18 cellular contexts compared by ENCODE assay signal in the genomic region with DNA sequence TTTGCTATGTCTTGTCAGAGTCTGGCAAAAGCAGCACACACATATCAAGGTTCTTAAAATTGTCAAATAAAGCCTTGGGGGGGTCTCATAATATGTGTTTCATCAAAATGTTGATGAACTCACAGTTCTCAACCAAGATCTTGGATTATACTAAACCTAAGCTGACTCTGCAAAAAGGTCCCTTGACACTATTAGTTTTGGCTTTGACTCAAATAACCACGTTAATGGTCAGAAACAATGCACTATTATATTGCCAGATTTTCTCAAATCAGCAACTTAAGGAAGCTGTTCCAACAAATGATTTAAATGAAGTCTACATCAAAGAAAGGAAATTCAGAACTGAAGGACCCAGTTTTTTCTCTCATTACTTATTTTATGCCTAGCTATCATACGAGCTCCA.
"Had no signal": no experiment of that assay in that cellular context is flagged by ENCODE, and none has a peak within 500 bp of the region (broad histone marks: within the 10 kb centered on the region; RNA-seq: fewer than 3 reads in every experiment).

No MANE protein-coding gene starts in this region.

- H3K4me2 ChIP-seq: hepatocyte had no signal

- H3K36me3 Mint-ChIP-seq: activated CD8-positive, alpha-beta memory T cell treated with anti-CD3 and anti-CD28 coated beads, Interleukin-2, amount 10 ng/mL, durations not matched to agents 7 days and 5 days; activated naive CD4-positive, alpha-beta T cell treated with anti-CD3 and anti-CD28 coated beads, Interleukin-2, amount 50 U/mL, for 72 hours; stimulated activated memory B cell treated with anti-CD40 and anti-IgM and Interleukin-4, amounts not matched to agents 10 μg/mL and 1 μg/mL and 100 μg/mL, for 72 hours had no signal

- H3K4me3 ChIP-seq: gastroesophageal sphincter, hepatocyte, ovary, tibial artery, uterus had no signal

- H3K27me3 ChIP-seq: gastroesophageal sphincter, hepatocyte, ovary, tibial artery, uterus had no signal

- H3K9me3 ChIP-seq: gastroesophageal sphincter, ovary, tibial artery, uterus had no signal

- H3K4me1 ChIP-seq: gastroesophageal sphincter, tibial artery, uterus had no signal

- H3K36me3 ChIP-seq: gastroesophageal sphincter, ovary, tibial artery, uterus had no signal

- H3K27ac ChIP-seq: gastroesophageal sphincter, hepatocyte, ovary, tibial artery, uterus had no signal

- H3K4me3 Mint-ChIP-seq: activated CD8-positive, alpha-beta memory T cell treated with anti-CD3 and anti-CD28 coated beads, Interleukin-2, amount 10 ng/mL, durations not matched to agents 7 days and 5 days; activated T-cell treated with anti-CD3 and anti-CD28 coated beads, Interleukin-2, amount 50 U/mL, for 24 hours; neural crest cell; stimulated activated memory B cell treated with anti-CD40 and anti-IgM and Interleukin-4, amounts not matched to agents 10 μg/mL and 1 μg/mL and 100 μg/mL, for 72 hours had no signal

- FAIRE-seq: bronchial epithelial cell, small intestine had no signal

- H3K4me1 Mint-ChIP-seq: activated CD8-positive, alpha-beta memory T cell treated with anti-CD3 and anti-CD28 coated beads, Interleukin-2, amount 10 ng/mL, durations not matched to agents 7 days and 5 days; stimulated activated memory B cell treated with anti-CD40 and anti-IgM and Interleukin-4, amounts not matched to agents 10 μg/mL and 1 μg/mL and 100 μg/mL, for 72 hours had no signal

- H3K9me3 Mint-ChIP-seq: neural crest cell had no signal

- H3K27ac Mint-ChIP-seq: activated CD8-positive, alpha-beta memory T cell treated with anti-CD3 and anti-CD28 coated beads, Interleukin-2, amount 10 ng/mL, durations not matched to agents 7 days and 5 days; activated naive CD4-positive, alpha-beta T cell treated with anti-CD3 and anti-CD28 coated beads, Interleukin-2, amount 50 U/mL, for 72 hours; activated T-cell treated with anti-CD3 and anti-CD28 coated beads, Interleukin-2, amount 50 U/mL, for 24 hours; stimulated activated memory B cell treated with anti-CD40 and anti-IgM and Interleukin-4, amounts not matched to agents 10 μg/mL and 1 μg/mL and 100 μg/mL, for 72 hours had no signal

- H3K27me3 Mint-ChIP-seq: activated CD8-positive, alpha-beta memory T cell treated with anti-CD3 and anti-CD28 coated beads, Interleukin-2, amount 10 ng/mL, durations not matched to agents 7 days and 5 days; activated T-cell treated with anti-CD3 and anti-CD28 coated beads, Interleukin-2, amount 50 U/mL, for 24 hours; stimulated activated memory B cell treated with anti-CD40 and anti-IgM and Interleukin-4, amounts not matched to agents 10 μg/mL and 1 μg/mL and 100 μg/mL, for 72 hours had no signal

- DNase-seq: activated CD4-positive, alpha-beta T cell treated with anti-CD3 and anti-CD28 coated beads for 1 hour; activated CD4-positive, alpha-beta T cell treated with anti-CD3 and anti-CD28 coated beads, Interleukin-2, amount 50 U/mL, for 48 hours; activated CD8-positive, alpha-beta memory T cell treated with anti-CD3 and anti-CD28 coated beads, Interleukin-2, amount 10 ng/mL, durations not matched to agents 7 days and 5 days; activated effector memory CD4-positive, alpha-beta T cell treated with Interleukin-2 at 50 U/mL for 16 hours; activated T-cell treated with anti-CD3 and anti-CD28 coated beads, Interleukin-2, amount 50 U/mL, for 24 hours; amniotic stem cell; ovary; retina; small intestine; T-helper 9 cell; tibial artery; uterus had no signal

- ATAC-seq: activated CD8-positive, alpha-beta memory T cell treated with anti-CD3 and anti-CD28 coated beads, Interleukin-2, amount 10 ng/mL, durations not matched to agents 7 days and 5 days; activated naive CD4-positive, alpha-beta T cell treated with anti-CD3 and anti-CD28 coated beads, Interleukin-2, amount 50 U/mL, for 72 hours; gastroesophageal sphincter; stimulated activated memory B cell treated with anti-CD40 and anti-IgM and Interleukin-4, amounts not matched to agents 10 μg/mL and 1 μg/mL and 100 μg/mL, for 72 hours had no signal

- H3K79me2 ChIP-seq: hepatocyte had no signal

- H2AFZ ChIP-seq: hepatocyte had no signal
